Comparison of ENCODE assay signal across 9 cellular contexts in the genomic region with DNA sequence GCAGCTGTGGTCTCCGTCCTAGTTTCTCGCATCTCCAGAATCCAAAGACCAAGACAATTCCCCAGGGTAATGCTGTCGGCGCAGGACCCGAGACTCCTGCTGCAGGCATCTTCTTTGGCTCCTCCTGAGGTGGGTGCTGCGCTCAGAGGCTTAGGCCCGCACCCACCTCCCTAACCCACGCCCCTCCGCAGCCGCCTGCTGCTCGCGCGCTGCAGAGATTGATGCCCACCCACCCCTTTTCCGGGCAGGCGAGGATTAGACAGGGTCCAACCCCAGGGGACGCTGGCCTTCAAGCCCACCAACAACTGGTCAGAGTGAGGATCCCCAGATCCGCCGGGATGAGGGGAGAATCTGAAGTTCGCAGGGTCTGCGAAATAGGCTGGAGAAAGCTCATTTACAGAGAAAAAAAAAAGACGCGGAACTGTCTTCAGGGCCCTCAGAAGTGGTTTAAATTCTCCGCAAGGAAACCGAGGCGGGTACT. TPM values are rescaled to one million over a fixed set of nuclear protein-coding genes. Genes with fewer than 3 reads are reported as not detected.
A peak's percentile ranks its signal among the peaks of the same experiment; 100 is the strongest.
DNase-seq lines count a peak whose midpoint lies in the region; ATAC-seq, FAIRE-seq and TF ChIP-seq lines count a peak whose summit lies in the region.
"Had no signal": no experiment of that assay in that cellular context is flagged by ENCODE, and none has a peak within 500 bp of the region (broad histone marks: within the 10 kb centered on the region; RNA-seq: fewer than 3 reads in every experiment).

No MANE protein-coding gene starts in this region.

- H3K27me3 ChIP-seq in right lobe of liver = peaks cover 0 to 6% of the 10 kb centered on the region in 2 donors
- H3K27me3 ChIP-seq in HepG2 (ENCODE audit: control insufficient read depth in 1 of 2, insufficient read depth in 2 of 2, low read length in 2 of 2) = peaks cover 3 to 23% of the 10 kb centered on the region in 2 experiments; a peak in 4 of 5 replicates
- peaks cover 0 to 9% of the 10 kb centered on the region in 2 donors for H3K27me3 ChIP-seq in body of pancreas

- TF ChIP-seq CTCF in right lobe of liver (IDR thresholded peaks at IDR 0.05) = no peak
- no peak for TF ChIP-seq CTCF in HepG2 (CRISPR knock-in tag; IDR thresholded peaks at IDR 0.05)
- TF ChIP-seq CTCF in endothelial cell (IDR thresholded peaks at IDR 0.05; ENCODE audit: unreplicated experiment) = no peak
- TF ChIP-seq CTCF in body of pancreas (IDR thresholded peaks at IDR 0.05) = no peak
- no peak for TF ChIP-seq CTCF in GM13976 (IDR thresholded peaks at IDR 0.05; ENCODE audit: borderline replicate concordance, control extremely low read depth, extremely low read depth, insufficient read depth, missing control alignments)

- H3K4me1 Mint-ChIP-seq in endothelial cell (ENCODE audit: unreplicated experiment) = peaks cover 26% of the 10 kb centered on the region
- H3K4me1 Mint-ChIP-seq in naive thymus-derived CD8-positive, alpha-beta T cell = peaks cover 20 to 66% (median 34%) of the 10 kb centered on the region in 4 donors

- no peak overlapping the region for H3K4me2 ChIP-seq in HepG2 (ENCODE audit: low read depth, low read length)

- DNase-seq in right lobe of liver (no peak), HepG2 (ENCODE audit: low spot score) (no peak), endothelial cell (ENCODE audit: low spot score) (no peak), body of pancreas (no peak), GM13976 (ENCODE audit: low spot score) (no peak), NCI-H2227 (lab: John Stamatoyannopoulos, UW; ENCODE audit: unreplicated experiment) (no peak), GDM1 (lab: John Stamatoyannopoulos, UW) (no peak)
- DNase-seq in naive thymus-derived CD8-positive, alpha-beta T cell = no peak
- DNase-seq: DMS79 had no signal

- peaks cover 4% of the 10 kb centered on the region for H3K9me3 Mint-ChIP-seq in endothelial cell (ENCODE audit: unreplicated experiment)
- peaks cover 1 to 23% (median 10%) of the 10 kb centered on the region in 9 donors for H3K9me3 Mint-ChIP-seq in naive thymus-derived CD8-positive, alpha-beta T cell

- H3K27ac ChIP-seq in right lobe of liver = peak overlapping the region in 2 of 3 donors; percentile 18 to 66
- no peak overlapping the region for H3K27ac ChIP-seq in HepG2 (ENCODE audit: extremely low read length, insufficient read depth, low read length)
- peak overlapping the region in 2 of 4 donors; percentile 56 to 65 for H3K27ac ChIP-seq in body of pancreas

- CTCF ChIA-PET in HepG2 (lab: Yijun Ruan, JAX; ENCODE audit: low intra/inter-chr PET ratio, low total read pairs) = no interaction called here

- in situ Hi-C loops in HepG2 (cut with HindIII; ENCODE audit: extremely low pct_ligation_motif_present, low pct_unique_long_range_greater_than_20kb) (loop anchor here (10.0 kb wide), 1 partner anchor 59 kb away; no protein-coding TSS in a partner anchor), GM13976 (cut with MboI; ENCODE audit: low sequenced_read_pairs, unreplicated experiment) (no loop called here)

- BruUV-seq in HepG2 (replicated peaks; lab: Mats Ljungman, UMichigan) = no TSS peak

- peaks cover 11% of the 10 kb centered on the region for H3K27me3 Mint-ChIP-seq in endothelial cell (ENCODE audit: unreplicated experiment)
- no peaks in the 10 kb centered on the region for H3K27me3 Mint-ChIP-seq in naive thymus-derived CD8-positive, alpha-beta T cell

- H2AFZ ChIP-seq in HepG2 (ENCODE audit: low read length) = no peak overlapping the region

- H3K4me1 ChIP-seq in right lobe of liver = peaks cover 0 to 3% (median 0%) of the 10 kb centered on the region in 4 donors
- peaks cover 16% of the 10 kb centered on the region for H3K4me1 ChIP-seq in HepG2 (ENCODE audit: insufficient read depth, low read length)
- H3K4me1 ChIP-seq in body of pancreas = peaks cover 15% of the 10 kb centered on the region

- H4K20me1 ChIP-seq in HepG2 (ENCODE audit: insufficient read depth, low read length) = no peaks in the 10 kb centered on the region

- H3K9me3 ChIP-seq in right lobe of liver (no peaks in the 10 kb centered on the region), HepG2 (ENCODE audit: low read length) (0 out of 2 replicates have a peak, but pooled peaks cover 9% of the 10 kb centered on the region), body of pancreas (peaks cover 0 to under 1% (median 0%) of the 10 kb centered on the region in 3 donors)

- 19% methylated on average over 24 of the region's 25 CpGs for WGBS in right lobe of liver (ENCODE audit: insufficient coverage, low coverage, low lambda C conversion rate, missing lambda C conversion rate)
- WGBS in HepG2 (ENCODE audit: low lambda C conversion rate) = 52% methylated on average over 19 of the region's 25 CpGs
- 11 to 20% methylated on average over 20 to 25 of the region's 25 CpGs for WGBS in body of pancreas, 2 donors

- TF ChIP-seq EP300 in HepG2 (IDR thresholded peaks at IDR 0.05; ENCODE audit: low read depth in 2 of 2, low read length in 2 of 2) (no peak), HepG2 (CRISPR knock-in tag; IDR thresholded peaks at IDR 0.05; ENCODE audit: borderline replicate concordance) (no peak)

- no peak for FAIRE-seq in HepG2 (lab: Jason Lieb, UNC)

- peak overlapping the region; percentile 9 to 33 (median 25) for H3K4me3 ChIP-seq in right lobe of liver
- no peak overlapping the region for H3K4me3 ChIP-seq in HepG2 (replicated peaks in 1 of 3; ENCODE audit: insufficient read depth in 1 of 3, low read depth in 2 of 3, low read length in 3 of 3)
- no peak overlapping the region for H3K4me3 ChIP-seq in body of pancreas

- no peaks in the 10 kb centered on the region for H3K36me3 ChIP-seq in right lobe of liver
- H3K36me3 ChIP-seq in HepG2 (replicated peaks in 1 of 2; ENCODE audit: control insufficient read depth in 1 of 2, insufficient read depth in 2 of 2, low read length in 2 of 2) = no peaks in the 10 kb centered on the region
- H3K36me3 ChIP-seq in body of pancreas (replicated peaks in 1 of 2; ENCODE audit: insufficient read depth in 1 of 2, low read depth in 2 of 2) = no peaks in the 10 kb centered on the region

- POLR2A ChIA-PET in HepG2 (lab: Yijun Ruan, JAX) = no interaction called here
- POLR2A ChIA-PET in naive thymus-derived CD8-positive, alpha-beta T cell (lab: Charles Lee) = interaction anchor here (0.5 to 1.2 kb wide), 4 partner anchors 32 to 556 kb away, joined by 3 to 4 read pairs (median 4); no protein-coding TSS in a partner anchor

- H3K79me2 ChIP-seq in HepG2 (ENCODE audit: insufficient read depth, low read length) = no peaks in the 10 kb centered on the region

- no peak overlapping the region for H3K27ac Mint-ChIP-seq in endothelial cell (ENCODE audit: unreplicated experiment)
- peak overlapping the region; percentile 29 to 92 (median 86) for H3K27ac Mint-ChIP-seq in naive thymus-derived CD8-positive, alpha-beta T cell

- H3K4me3 Mint-ChIP-seq in endothelial cell (ENCODE audit: unreplicated experiment) = peak overlapping the region; percentile 76
- H3K4me3 Mint-ChIP-seq in naive thymus-derived CD8-positive, alpha-beta T cell = peak overlapping the region; percentile 83 to 95 (median 91)

- no peak overlapping the region for H3K9ac ChIP-seq in HepG2 (ENCODE audit: insufficient read depth, low read depth, low read length)

- ATAC-seq in right lobe of liver (no peak), HepG2 (no peak), body of pancreas (no peak)
- ATAC-seq in naive thymus-derived CD8-positive, alpha-beta T cell = peak; percentile 28 to 40

- TF ChIP-seq RAD21 in HepG2 (CRISPR knock-in tag; IDR thresholded peaks at IDR 0.05) = no peak

- intact Hi-C loops in right lobe of liver (cut with DNase I) (no loop called here), HepG2 (cut with micrococcal nuclease; ENCODE audit: unreplicated experiment) (no loop called here), body of pancreas (cut with DNase I) (no loop called here)

- no peak for TF ChIP-seq POLR2A in right lobe of liver (IDR thresholded peaks at IDR 0.05)
- TF ChIP-seq POLR2A in HepG2 (IDR thresholded peaks at IDR 0.05; ENCODE audit: insufficient read depth in 1 of 2, low read depth in 2 of 2, low read length in 2 of 2) = no peak
- TF ChIP-seq POLR2A in body of pancreas (IDR thresholded peaks at IDR 0.05) = no peak

- H3K36me3 Mint-ChIP-seq in endothelial cell (ENCODE audit: low read depth, unreplicated experiment) = peaks cover 4% of the 10 kb centered on the region
- H3K36me3 Mint-ChIP-seq in naive thymus-derived CD8-positive, alpha-beta T cell = peaks cover 0 to 8% (median 7%) of the 10 kb centered on the region in 3 donors

TF ChIP-seq in HepG2, 621 proteins besides CTCF, POLR2A, EP300 and RAD21 (continues in another document):
- no peak for TF ChIP-seq ZBTB7A (CRISPR knock-in tag; IDR thresholded peaks at IDR 0.05)
- TF ChIP-seq ESRRA (CRISPR knock-in tag; IDR thresholded peaks at IDR 0.05; ENCODE audit: low read depth) = no peak
- no peak for TF ChIP-seq REXO4 (CRISPR knock-in tag; IDR thresholded peaks at IDR 0.05; ENCODE audit: borderline replicate concordance)

RNA-seq across cellular contexts. Expression of a gene that starts 27.9 kb away (rescaled TPM):
- total RNA-seq in right lobe of liver (1 to 10 TPM; 1.4 to 8.9 (median 6.0) TPM), HepG2 (2016; rRNA removed; fragmentation: Illumina TruSeq; extraction: Trizol) (not detected in 2 replicates), endothelial cell (ENCODE audit: unreplicated experiment) (0.26 TPM), body of pancreas (10 to 100 TPM in 1 of 2 donors, 1 to 10 TPM in 1; 9.2 to 16.6 TPM)
- not detected in 2 replicates for total RNA-seq in HepG2 (2016; cell fraction: cytosol; rRNA removed; fragmentation: Illumina TruSeq; extraction: Trizol; ENCODE audit: low read depth)
- not detected in 2 replicates for total RNA-seq in HepG2 (2016; cell fraction: insoluble cytoplasmic fraction; rRNA removed; fragmentation: Illumina TruSeq; extraction: Trizol)
- not detected in 2 replicates for total RNA-seq in HepG2 (2016; cell fraction: membrane; rRNA removed; fragmentation: Illumina TruSeq; extraction: Trizol)
- total RNA-seq in HepG2 (2016; cell fraction: nucleus; rRNA removed; fragmentation: Illumina TruSeq; extraction: Trizol) = not detected in 2 replicates
- polyA plus RNA-seq in HepG2 (2011; rRNA removed) = not detected in 2 replicates
- polyA plus RNA-seq in HepG2 (2011; cell fraction: cytosol; rRNA removed) = not detected in 2 replicates
- not detected in 2 replicates for polyA plus RNA-seq in HepG2 (2011; cell fraction: nucleus; rRNA removed)
- not detected in 2 replicates for polyA plus RNA-seq in HepG2 (2012)
- polyA plus RNA-seq in HepG2 (2016; cell fraction: cytosol; fragmentation: Illumina TruSeq; extraction: Trizol; ENCODE audit: low read depth) = not detected in 2 replicates
- polyA plus RNA-seq in HepG2 (2016; cell fraction: insoluble cytoplasmic fraction; fragmentation: Illumina TruSeq; extraction: Trizol; ENCODE audit: low read depth) = not detected in 2 replicates
- not detected in 2 replicates for polyA plus RNA-seq in HepG2 (2016; cell fraction: membrane; fragmentation: Illumina TruSeq; extraction: Trizol; ENCODE audit: low read depth)
- polyA plus RNA-seq in HepG2 (2016; cell fraction: nucleus; fragmentation: Illumina TruSeq; extraction: Trizol; ENCODE audit: insufficient read depth, low read depth) = not detected in 2 replicates
- 43.9 TPM in 1 of 2 replicates, not detected in the other for polyA minus RNA-seq in HepG2 (2011; rRNA and poly(A)+ RNA removed; ENCODE audit: low replicate concordance)
- not detected in 2 replicates for polyA minus RNA-seq in HepG2 (2011; cell fraction: cytosol; rRNA and poly(A)+ RNA removed)
- polyA minus RNA-seq in HepG2 (2011; cell fraction: nucleus; rRNA and poly(A)+ RNA removed) = not detected in 2 replicates
- 10 to 100 TPM; 10.8 to 16.0 TPM for total RNA-seq in naive thymus-derived CD8-positive, alpha-beta T cell
- 10 to 100 TPM in 1 of 3 donors, 1 to 10 TPM in 2; 4.8 to 12.3 (median 4.9) TPM for polyA plus RNA-seq in naive thymus-derived CD8-positive, alpha-beta T cell

Comparison
In these comparisons a context has a peak if more than half of its experiments do, and no peak if none do; other contexts are left out.
1. H3K4me3 ChIP-seq: peak in right lobe of liver (3 of 3); none in HepG2 (0 of 3) and body of pancreas (0 of 2).
2. ATAC-seq: peak in naive thymus-derived CD8-positive, alpha-beta T cell (2 of 2); none in right lobe of liver (0 of 4), HepG2 (single experiment) and body of pancreas (single experiment).